20 cellular contexts compared by ENCODE assay signal in genomic region chr1:170200161-170200560, GRCh38. TPM values are rescaled to one million over a fixed set of nuclear protein-coding genes. Genes with fewer than 3 reads are reported as not detected.
"Had no signal": no experiment of that assay in that cellular context is flagged by ENCODE, and none has a peak within 500 bp of the region (broad histone marks: within the 10 kb centered on the region; RNA-seq: fewer than 3 reads in every experiment).

No MANE protein-coding gene starts in this region.

- H3K4me1 Mint-ChIP-seq: naive thymus-derived CD4-positive, alpha-beta T cell; T-helper 17 cell had no signal

- H3K27ac ChIP-seq: foreskin keratinocyte, prostate gland, transverse colon had no signal

- H3K27ac Mint-ChIP-seq: activated naive CD4-positive, alpha-beta T cell treated with anti-CD3 and anti-CD28 coated beads for 36 hours; endodermal cell; mesothelial cell of epicardium; naive thymus-derived CD4-positive, alpha-beta T cell; stimulated activated naive CD8-positive, alpha-beta T cell treated with anti-CD3 and anti-CD28 coated beads, Interleukin-15, Interleukin-2, amounts not matched to agents 100 ng/mL and 50 ng/mL, for 24 hours; T-helper 17 cell; WTC11 had no signal

- DNase-seq: activated CD4-positive, alpha-beta T cell treated with anti-CD3 and anti-CD28 coated beads for 48 hours; activated CD8-positive, alpha-beta memory T cell treated with anti-CD3 and anti-CD28 coated beads for 24 hours; activated naive CD4-positive, alpha-beta T cell treated with anti-CD3 and anti-CD28 coated beads for 36 hours; cerebellar nuclear complex; endodermal cell; foreskin keratinocyte; naive thymus-derived CD4-positive, alpha-beta T cell; nucleus accumbens; stimulated activated CD4-positive, alpha-beta T cell treated with anti-CD3 and anti-CD28 coated beads, Interleukin-4, amount 100 ng/mL, for 1 hour; stimulated activated CD8-positive, alpha-beta memory T cell treated with anti-CD3 and anti-CD28 coated beads, Interleukin-4, amount 100 ng/mL, for 48 hours; T-helper 17 cell; transverse colon had no signal

- H3K9me3 Mint-ChIP-seq: activated naive CD4-positive, alpha-beta T cell treated with anti-CD3 and anti-CD28 coated beads for 36 hours; endodermal cell; mesothelial cell of epicardium; stimulated activated naive CD8-positive, alpha-beta T cell treated with anti-CD3 and anti-CD28 coated beads, Interleukin-15, Interleukin-2, amounts not matched to agents 100 ng/mL and 50 ng/mL, for 24 hours; WTC11 had no signal

- H3K4me3 Mint-ChIP-seq: activated naive CD4-positive, alpha-beta T cell treated with anti-CD3 and anti-CD28 coated beads for 36 hours; brain; endodermal cell; mesothelial cell of epicardium; naive thymus-derived CD4-positive, alpha-beta T cell; stimulated activated naive CD8-positive, alpha-beta T cell treated with anti-CD3 and anti-CD28 coated beads, Interleukin-15, Interleukin-2, amounts not matched to agents 100 ng/mL and 50 ng/mL, for 24 hours; T-helper 17 cell; WTC11 had no signal

- H3K27me3 ChIP-seq: foreskin keratinocyte, transverse colon had no signal

- H3K36me3 Mint-ChIP-seq: brain; mesothelial cell of epicardium; naive thymus-derived CD4-positive, alpha-beta T cell; WTC11 had no signal

- H3K36me3 ChIP-seq: prostate gland, transverse colon had no signal

- H3K4me3 ChIP-seq: prostate gland, transverse colon had no signal

- ATAC-seq: foreskin keratinocyte; naive thymus-derived CD4-positive, alpha-beta T cell; T-helper 17 cell; WTC11 had no signal

- H3K4me1 ChIP-seq: foreskin keratinocyte, prostate gland, transverse colon had no signal

- H3K9me3 ChIP-seq: prostate gland, transverse colon had no signal

- H3K27me3 Mint-ChIP-seq: brain had no signal

RNA-seq across cellular contexts. Expression of gene NTMT2, which starts 54.4 kb away (rescaled TPM):
- total RNA-seq: activated naive CD4-positive, alpha-beta T cell treated with anti-CD3 and anti-CD28 coated beads for 36 hours; dermis microvascular lymphatic vessel endothelial cell; foreskin keratinocyte; kidney epithelial cell; lower leg skin; mesothelial cell of epicardium; naive thymus-derived CD4-positive, alpha-beta T cell; prostate gland; T-helper 17 cell; transverse colon had no signal
